In genomic region chr1:97046765-97047411, GRCh38 we compare ENCODE assay signal across 1 cellular context.
TF ChIP-seq lines count a peak whose summit lies in the region.

No MANE protein-coding gene starts in this region.

TF ChIP-seq in GM12878, 131 proteins besides CTCF, POLR2A, EP300 and RAD21 (continued from another document):
- TF ChIP-seq, protein P1, sequence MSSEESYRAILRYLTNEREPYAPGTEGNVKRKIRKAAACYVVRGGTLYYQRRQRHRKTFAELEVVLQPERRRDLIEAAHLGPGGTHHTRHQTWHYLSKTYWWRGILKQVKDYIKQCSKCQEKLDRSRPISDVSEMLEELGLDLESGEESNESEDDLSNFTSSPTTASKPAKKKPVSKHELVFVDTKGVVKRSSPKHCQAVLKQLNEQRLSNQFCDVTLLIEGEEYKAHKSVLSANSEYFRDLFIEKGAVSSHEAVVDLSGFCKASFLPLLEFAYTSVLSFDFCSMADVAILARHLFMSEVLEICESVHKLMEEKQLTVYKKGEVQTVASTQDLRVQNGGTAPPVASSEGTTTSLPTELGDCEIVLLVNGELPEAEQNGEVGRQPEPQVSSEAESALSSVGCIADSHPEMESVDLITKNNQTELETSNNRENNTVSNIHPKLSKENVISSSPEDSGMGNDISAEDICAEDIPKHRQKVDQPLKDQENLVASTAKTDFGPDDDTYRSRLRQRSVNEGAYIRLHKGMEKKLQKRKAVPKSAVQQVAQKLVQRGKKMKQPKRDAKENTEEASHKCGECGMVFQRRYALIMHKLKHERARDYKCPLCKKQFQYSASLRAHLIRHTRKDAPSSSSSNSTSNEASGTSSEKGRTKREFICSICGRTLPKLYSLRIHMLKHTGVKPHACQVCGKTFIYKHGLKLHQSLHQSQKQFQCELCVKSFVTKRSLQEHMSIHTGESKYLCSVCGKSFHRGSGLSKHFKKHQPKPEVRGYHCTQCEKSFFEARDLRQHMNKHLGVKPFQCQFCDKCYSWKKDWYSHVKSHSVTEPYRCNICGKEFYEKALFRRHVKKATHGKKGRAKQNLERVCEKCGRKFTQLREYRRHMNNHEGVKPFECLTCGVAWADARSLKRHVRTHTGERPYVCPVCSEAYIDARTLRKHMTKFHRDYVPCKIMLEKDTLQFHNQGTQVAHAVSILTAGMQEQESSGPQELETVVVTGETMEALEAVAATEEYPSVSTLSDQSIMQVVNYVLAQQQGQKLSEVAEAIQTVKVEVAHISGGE (CRISPR knock-in tag; IDR thresholded peaks at IDR 0.05): no peak
- TF ChIP-seq POU2F2 (IDR thresholded peaks at IDR 0.05; ENCODE audit: borderline replicate concordance, low read depth, low read length): no peak
- TF ChIP-seq, protein P2, sequence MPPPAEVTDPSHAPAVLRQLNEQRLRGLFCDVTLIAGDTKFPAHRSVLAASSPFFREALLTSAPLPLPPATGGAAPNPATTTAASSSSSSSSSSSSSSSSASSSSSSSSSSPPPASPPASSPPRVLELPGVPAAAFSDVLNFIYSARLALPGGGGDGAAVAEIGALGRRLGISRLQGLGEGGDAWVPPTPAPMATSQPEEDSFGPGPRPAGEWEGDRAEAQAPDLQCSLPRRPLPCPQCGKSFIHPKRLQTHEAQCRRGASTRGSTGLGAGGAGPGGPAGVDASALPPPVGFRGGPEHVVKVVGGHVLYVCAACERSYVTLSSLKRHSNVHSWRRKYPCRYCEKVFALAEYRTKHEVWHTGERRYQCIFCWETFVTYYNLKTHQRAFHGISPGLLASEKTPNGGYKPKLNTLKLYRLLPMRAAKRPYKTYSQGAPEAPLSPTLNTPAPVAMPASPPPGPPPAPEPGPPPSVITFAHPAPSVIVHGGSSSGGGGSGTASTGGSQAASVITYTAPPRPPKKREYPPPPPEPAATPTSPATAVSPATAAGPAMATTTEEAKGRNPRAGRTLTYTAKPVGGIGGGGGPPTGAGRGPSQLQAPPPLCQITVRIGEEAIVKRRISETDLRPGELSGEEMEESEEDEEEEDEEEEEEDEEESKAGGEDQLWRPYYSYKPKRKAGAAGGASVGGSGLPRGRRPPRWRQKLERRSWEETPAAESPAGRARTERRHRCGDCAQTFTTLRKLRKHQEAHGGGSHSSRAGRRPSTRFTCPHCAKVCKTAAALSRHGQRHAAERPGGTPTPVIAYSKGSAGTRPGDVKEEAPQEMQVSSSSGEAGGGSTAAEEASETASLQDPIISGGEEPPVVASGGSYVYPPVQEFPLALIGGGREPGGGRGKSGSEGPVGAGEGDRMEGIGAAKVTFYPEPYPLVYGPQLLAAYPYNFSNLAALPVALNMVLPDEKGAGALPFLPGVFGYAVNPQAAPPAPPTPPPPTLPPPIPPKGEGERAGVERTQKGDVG (CRISPR knock-in tag; IDR thresholded peaks at IDR 0.05): no peak
